19 cellular contexts compared by ENCODE assay signal in the genomic region with DNA sequence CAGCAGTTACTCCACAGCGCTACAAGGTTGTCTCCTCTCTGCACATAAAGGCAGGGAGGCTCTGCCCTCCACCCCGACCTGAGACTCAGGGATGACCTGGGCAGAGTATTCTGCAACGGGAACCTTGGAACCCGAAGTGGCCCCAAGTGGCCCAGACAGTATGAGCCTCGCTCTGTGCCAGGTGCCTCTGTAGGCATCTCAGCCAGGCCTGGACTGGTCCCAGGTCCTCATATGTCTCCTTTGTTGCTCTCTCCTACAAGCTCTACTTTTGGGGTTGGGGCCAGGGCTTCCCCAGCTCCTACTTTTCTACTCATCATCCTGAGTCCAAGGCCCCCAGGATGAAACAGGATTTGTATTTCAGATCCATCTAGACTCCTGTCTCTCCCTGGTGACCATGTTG.
A peak's percentile ranks its signal among the peaks of the same experiment; 100 is the strongest.
DNase-seq lines count a peak whose midpoint lies in the region; ATAC-seq and TF ChIP-seq lines count a peak whose summit lies in the region.
"Had no signal": no experiment of that assay in that cellular context is flagged by ENCODE, and none has a peak within 500 bp of the region (broad histone marks: within the 10 kb centered on the region; RNA-seq: fewer than 3 reads in every experiment).

No MANE protein-coding gene starts in this region.

- peak overlapping the region in 7 of 11 experiments; percentile 27 to 64 (median 53); a peak in 13 of 22 replicates for H3K4me2 ChIP-seq in BLaER1 treated with 17β-estradiol and CSF1 and Interleukin-3, amounts not matched to agents 10 nM and 100 nM

- no peak overlapping the region for H3K27ac ChIP-seq in BLaER1 treated with 17β-estradiol and CSF1 and Interleukin-3, amounts not matched to agents 10 nM and 100 nM
- no peak overlapping the region for H3K27ac ChIP-seq in CD8-positive, alpha-beta T cell (ENCODE audit: low read depth, low read length)
- H3K27ac ChIP-seq: sigmoid colon, upper lobe of left lung had no signal

- TF ChIP-seq CTCF in CD8-positive, alpha-beta T cell (IDR thresholded peaks at IDR 0.05) = no peak

- no peak for DNase-seq in CD8-positive, alpha-beta T cell
- no peak for DNase-seq in stimulated activated CD4-positive, alpha-beta T cell treated with anti-CD3 and anti-CD28 coated beads, Interleukin-1b, Interleukin-23, amount 100 ng/mL, for 48 hours
- no peak for DNase-seq in stimulated activated CD4-positive, alpha-beta T cell treated with anti-CD3 and anti-CD28 coated beads, Interleukin-2, amount 100 ng/mL, for 48 hours
- no peak for DNase-seq in NCI-H2107 treated with DMSO at 0.1 percent for 48 hours (lab: John Stamatoyannopoulos, UW; ENCODE audit: unreplicated experiment)
- DNase-seq: activated CD8-positive, alpha-beta memory T cell treated with anti-CD3 and anti-CD28 coated beads, Interleukin-2, amount 50 U/mL, for 48 hours; activated gamma-delta T cell; EL; mesendoderm; NCI-H1436; NCI-H526 treated with DMSO at 0.1 percent for 48 hours; posterior cingulate gyrus; sigmoid colon; stimulated activated naive CD4-positive, alpha-beta T cell treated with Interleukin-2 at 50 U/mL for 16 hours had no signal

- POLR2A ChIA-PET in CD8-positive, alpha-beta T cell (lab: Charles Lee) = interaction anchor here (0.7 to 1.1 kb wide), 2 partner anchors 21 to 300 kb away, joined by 3 to 5 read pairs; no protein-coding TSS in a partner anchor

- H4K20me1 ChIP-seq in BLaER1 treated with 17β-estradiol and CSF1 and Interleukin-3, amounts not matched to agents 10 nM and 100 nM = no peaks in the 10 kb centered on the region

- H3K4me1 ChIP-seq in BLaER1 treated with 17β-estradiol and CSF1 and Interleukin-3, amounts not matched to agents 10 nM and 100 nM = peaks cover 0 to 22% (median 16%) of the 10 kb centered on the region in 10 experiments; a peak in 14 of 20 replicates
- H3K4me1 ChIP-seq in CD8-positive, alpha-beta T cell (ENCODE audit: insufficient read depth, low read length) = peaks cover 31% of the 10 kb centered on the region
- H3K4me1 ChIP-seq in mucosa of stomach (ENCODE audit: control insufficient read depth, insufficient read depth, low read length) = peaks cover 26% of the 10 kb centered on the region
- H3K4me1 ChIP-seq: sigmoid colon, upper lobe of left lung had no signal

- CTCF ChIA-PET in CD8-positive, alpha-beta T cell (lab: Charles Lee) = interaction anchor here (0.8 kb wide), 1 partner anchor 102 kb away, joined by 3 read pairs; no protein-coding TSS in a partner anchor

- no peaks in the 10 kb centered on the region for H3K9me3 Mint-ChIP-seq in CD8-positive, alpha-beta T cell
- H3K9me3 Mint-ChIP-seq in activated T-helper 17 cell treated with anti-CD3 and anti-CD28 coated beads, Interleukin-2, amount 50 U/mL, for 72 hours = no peaks in the 10 kb centered on the region
- H3K9me3 Mint-ChIP-seq: nephron had no signal

- H3K4me3 Mint-ChIP-seq in CD8-positive, alpha-beta T cell = peak overlapping the region; percentile 26
- H3K4me3 Mint-ChIP-seq in activated T-helper 17 cell treated with anti-CD3 and anti-CD28 coated beads, Interleukin-2, amount 50 U/mL, for 72 hours = peak overlapping the region; percentile 13
- H3K4me3 Mint-ChIP-seq: nephron had no signal

- H3K4me1 Mint-ChIP-seq in CD8-positive, alpha-beta T cell (ENCODE audit: low read depth) = peaks cover 37% of the 10 kb centered on the region
- peaks cover 6% of the 10 kb centered on the region for H3K4me1 Mint-ChIP-seq in activated T-helper 17 cell treated with anti-CD3 and anti-CD28 coated beads, Interleukin-2, amount 50 U/mL, for 72 hours
- H3K4me1 Mint-ChIP-seq: nephron had no signal

- H3K27me3 ChIP-seq in BLaER1 treated with 17β-estradiol and CSF1 and Interleukin-3, amounts not matched to agents 10 nM and 100 nM = no peaks in the 10 kb centered on the region
- H3K27me3 ChIP-seq in CD8-positive, alpha-beta T cell (ENCODE audit: insufficient read depth, low read length) = no peaks in the 10 kb centered on the region
- no peaks in the 10 kb centered on the region for H3K27me3 ChIP-seq in mucosa of stomach (ENCODE audit: control insufficient read depth, insufficient read depth, low read length)
- H3K27me3 ChIP-seq: sigmoid colon, upper lobe of left lung had no signal

- no peak overlapping the region for H3K4me3 ChIP-seq in BLaER1 treated with 17β-estradiol and CSF1 and Interleukin-3, amounts not matched to agents 10 nM and 100 nM
- no peak overlapping the region for H3K4me3 ChIP-seq in CD8-positive, alpha-beta T cell (ENCODE audit: low read depth, low read length)
- H3K4me3 ChIP-seq in mucosa of stomach (ENCODE audit: low read length) = no peak overlapping the region
- H3K4me3 ChIP-seq: sigmoid colon, upper lobe of left lung had no signal

- peak; percentile 7 for ATAC-seq in CD8-positive, alpha-beta T cell
- ATAC-seq in activated T-helper 17 cell treated with anti-CD3 and anti-CD28 coated beads, Interleukin-2, amount 50 U/mL, for 72 hours (replicated peaks) = no peak
- ATAC-seq in GM18858 (IDR thresholded peaks at IDR 0.05; ENCODE audit: unreplicated experiment) = no peak

- H3K27me3 Mint-ChIP-seq in CD8-positive, alpha-beta T cell (ENCODE audit: low read depth) = no peaks in the 10 kb centered on the region
- H3K27me3 Mint-ChIP-seq in activated T-helper 17 cell treated with anti-CD3 and anti-CD28 coated beads, Interleukin-2, amount 50 U/mL, for 72 hours = no peaks in the 10 kb centered on the region

- no peaks in the 10 kb centered on the region for H3K36me3 Mint-ChIP-seq in CD8-positive, alpha-beta T cell
- H3K36me3 Mint-ChIP-seq in activated T-helper 17 cell treated with anti-CD3 and anti-CD28 coated beads, Interleukin-2, amount 50 U/mL, for 72 hours (ENCODE audit: low read depth) = no peaks in the 10 kb centered on the region

- no peaks in the 10 kb centered on the region for H3K9me3 ChIP-seq in BLaER1 treated with 17β-estradiol and CSF1 and Interleukin-3, amounts not matched to agents 10 nM and 100 nM (replicated peaks in 1 of 11)
- no peaks in the 10 kb centered on the region for H3K9me3 ChIP-seq in CD8-positive, alpha-beta T cell (ENCODE audit: low read length)
- H3K9me3 ChIP-seq in mucosa of stomach (ENCODE audit: control insufficient read depth, low read length) = no peaks in the 10 kb centered on the region
- H3K9me3 ChIP-seq: sigmoid colon, upper lobe of left lung had no signal

- H3K36me3 ChIP-seq in BLaER1 treated with 17β-estradiol and CSF1 and Interleukin-3, amounts not matched to agents 10 nM and 100 nM = no peaks in the 10 kb centered on the region
- no peaks in the 10 kb centered on the region for H3K36me3 ChIP-seq in CD8-positive, alpha-beta T cell (ENCODE audit: insufficient read depth, low read length)
- no peaks in the 10 kb centered on the region for H3K36me3 ChIP-seq in mucosa of stomach (ENCODE audit: control insufficient read depth, insufficient read depth, low read length)
- H3K36me3 ChIP-seq: sigmoid colon, upper lobe of left lung had no signal

- peak overlapping the region; percentile 81 for H3K27ac Mint-ChIP-seq in CD8-positive, alpha-beta T cell
- peak overlapping the region; percentile 84 for H3K27ac Mint-ChIP-seq in activated T-helper 17 cell treated with anti-CD3 and anti-CD28 coated beads, Interleukin-2, amount 50 U/mL, for 72 hours
- H3K27ac Mint-ChIP-seq: nephron had no signal

- no peak overlapping the region for H3K9ac ChIP-seq in BLaER1 treated with 17β-estradiol and CSF1 and Interleukin-3, amounts not matched to agents 10 nM and 100 nM
- peak overlapping the region; percentile 5 for H3K9ac ChIP-seq in mucosa of stomach (ENCODE audit: low read length)

- intact Hi-C loops in CD8-positive, alpha-beta T cell (cut with DNase I, micrococcal nuclease) = loop anchor here in 1 of 2 experiments (2.0 kb wide), 1 partner anchor 35 kb away; no protein-coding TSS in a partner anchor
